ENCODE assay signal across 20 cellular contexts in genomic region chr3:65181397-65181871, GRCh38.
DNase-seq lines count a peak whose midpoint lies in the region; ATAC-seq and TF ChIP-seq lines count a peak whose summit lies in the region.
"Had no signal": no experiment of that assay in that cellular context is flagged by ENCODE, and none has a peak within 500 bp of the region (broad histone marks: within the 10 kb centered on the region; RNA-seq: fewer than 3 reads in every experiment).

No MANE protein-coding gene starts in this region.

- no peak for TF ChIP-seq CTCF in endodermal cell (conservative IDR thresholded peaks at IDR 0.05)
- no peak for TF ChIP-seq CTCF in GM20000 (IDR thresholded peaks at IDR 0.05; ENCODE audit: extremely low read depth, missing control alignments)

- peaks cover 6% of the 10 kb centered on the region for H3K4me1 ChIP-seq in endodermal cell (ENCODE audit: control insufficient read depth, insufficient read depth, low read length)
- H3K4me1 ChIP-seq: prostate gland, thyroid gland had no signal

- peaks cover 20% of the 10 kb centered on the region for H3K4me1 Mint-ChIP-seq in endodermal cell
- H3K4me1 Mint-ChIP-seq: natural killer cell had no signal

- H3K4me3 ChIP-seq in endodermal cell (ENCODE audit: low read length): no peak overlapping the region
- H3K4me3 ChIP-seq: MG63, prostate gland, thyroid gland had no signal

- H3K36me3 ChIP-seq in endodermal cell (ENCODE audit: control insufficient read depth, insufficient read depth, low read length): no peaks in the 10 kb centered on the region
- H3K36me3 ChIP-seq: MG63, prostate gland, thyroid gland had no signal

- H3K27ac ChIP-seq in endodermal cell (ENCODE audit: low read depth, low read length): no peak overlapping the region
- H3K27ac ChIP-seq: prostate gland had no signal

- H3K4me3 Mint-ChIP-seq in endodermal cell: no peak overlapping the region
- H3K4me3 Mint-ChIP-seq: activated CD8-positive, alpha-beta T cell treated with anti-CD3 and anti-CD28 coated beads for 36 hours; activated T-helper 1 cell treated with anti-CD3 and anti-CD28 coated beads, Interleukin-12 subunit alpha, Interleukin-12 subunit beta, Interleukin-2, Interleukin-4 antibody, amounts not matched to agents 30 ng/mL and 10 ng/mL and 1 ng/mL, durations not matched to agents 14 hours and 24 hours and 36 hours; natural killer cell had no signal

- ATAC-seq in left colon: peak; percentile 96
- ATAC-seq: activated CD8-positive, alpha-beta T cell treated with anti-CD3 and anti-CD28 coated beads for 36 hours; left lobe of liver; natural killer cell; PC-3 had no signal

- DNase-seq in GM03348 (ENCODE audit: low spot score) (peak; percentile 35), endodermal cell (peak; percentile 53), left colon (peak; percentile 16 to 26), stromal cell of bone marrow (ENCODE audit: low read depth) (peak; percentile 7), epidermal melanocyte (ENCODE audit: insufficient read length, low spot score) (no peak), DMS53 (lab: John Stamatoyannopoulos, UW) (no peak), GM20000 (ENCODE audit: low spot score) (no peak), NCI-H510A (lab: John Stamatoyannopoulos, UW) (no peak)
- DNase-seq: activated CD8-positive, alpha-beta T cell treated with anti-CD3 and anti-CD28 coated beads for 36 hours; dermis blood vessel endothelial cell; GDM1; MG63; natural killer cell; NCI-H2029; NCI-H524; PC-3; thyroid gland had no signal

- intact Hi-C loops in left colon (cut with DNase I, micrococcal nuclease): no loop called here

- H3K9ac ChIP-seq in endodermal cell (ENCODE audit: extremely low read depth, low read length, poor library complexity, severe bottlenecking): no peak overlapping the region

- peaks cover 2% of the 10 kb centered on the region for H3K27me3 Mint-ChIP-seq in endodermal cell (ENCODE audit: insufficient read depth)
- H3K27me3 Mint-ChIP-seq: activated CD8-positive, alpha-beta T cell treated with anti-CD3 and anti-CD28 coated beads for 36 hours had no signal

- no peaks in the 10 kb centered on the region for H3K9me3 Mint-ChIP-seq in endodermal cell

- no peaks in the 10 kb centered on the region for H3K27me3 ChIP-seq in endodermal cell (ENCODE audit: control insufficient read depth, insufficient read depth, low read length, poor library complexity, severe bottlenecking)
- H3K27me3 ChIP-seq: MG63, thyroid gland had no signal

- WGBS in endodermal cell (ENCODE audit: insufficient coverage in 1 of 2, insufficient read length in 1 of 2), 2 experiments: 90 to 96% methylated on average over 3 to 6 of the region's 6 CpGs

- H3K9me3 ChIP-seq in endodermal cell (ENCODE audit: control insufficient read depth, low read length): no peaks in the 10 kb centered on the region
- H3K9me3 ChIP-seq: MG63, prostate gland, thyroid gland had no signal

- no peaks in the 10 kb centered on the region for H3K36me3 Mint-ChIP-seq in endodermal cell (ENCODE audit: low read depth)
- H3K36me3 Mint-ChIP-seq: natural killer cell had no signal

- no peak overlapping the region for H3K27ac Mint-ChIP-seq in endodermal cell
- H3K27ac Mint-ChIP-seq: activated CD8-positive, alpha-beta T cell treated with anti-CD3 and anti-CD28 coated beads for 36 hours; activated T-helper 1 cell treated with anti-CD3 and anti-CD28 coated beads, Interleukin-12 subunit alpha, Interleukin-12 subunit beta, Interleukin-2, Interleukin-4 antibody, amounts not matched to agents 30 ng/mL and 10 ng/mL and 1 ng/mL, durations not matched to agents 14 hours and 24 hours and 36 hours; natural killer cell had no signal

Comparison
In these comparisons a context has a peak if more than half of its experiments do, and no peak if none do; other contexts are left out.
1. DNase-seq: peak in GM03348 (single experiment), endodermal cell (single experiment), left colon (2 of 2) and stromal cell of bone marrow (single experiment); none in epidermal melanocyte (single experiment), DMS53 (single experiment), GM20000 (single experiment) and NCI-H510A (single experiment).